Comparison of ENCODE assay signal across 16 cellular contexts in genomic region chr1:203455706-203456105, GRCh38. TPM values are rescaled to one million over a fixed set of nuclear protein-coding genes. Genes with fewer than 3 reads are reported as not detected.
DNase-seq lines count a peak whose midpoint lies in the region; ATAC-seq and TF ChIP-seq lines count a peak whose summit lies in the region.
"Had no signal": no experiment of that assay in that cellular context is flagged by ENCODE, and none has a peak within 500 bp of the region (broad histone marks: within the 10 kb centered on the region; RNA-seq: fewer than 3 reads in every experiment).

No MANE protein-coding gene starts in this region.

- 72% methylated on average over 3 of the region's 3 CpGs for WGBS in suprapubic skin

- TF ChIP-seq POLR2A in suprapubic skin (IDR thresholded peaks at IDR 0.05) = no peak

- H3F3A ChIP-seq in SU-DHL-6 (ENCODE audit: insufficient read depth) = peaks cover 86% of the 10 kb centered on the region

- H3K4me1 ChIP-seq in suprapubic skin = peaks cover 12% of the 10 kb centered on the region

- H3K27ac Mint-ChIP-seq in neural crest cell (ENCODE audit: unreplicated experiment) = peak overlapping the region; percentile 51
- H3K27ac Mint-ChIP-seq: CD4-positive, CD25-positive, alpha-beta regulatory T cell; H9 had no signal

- DNase-seq in M059J (ENCODE audit: low read depth) (peak; percentile 7), neural crest cell (ENCODE audit: low read depth, low spot score) (no peak), suprapubic skin (ENCODE audit: low spot score in 2 of 2) (peak; percentile 51 to 72)
- no peak for DNase-seq in activated CD4-positive, CD25-positive, alpha-beta regulatory T cell treated with anti-CD3 and anti-CD28 coated beads, Interleukin-2, amount 50 U/mL, for 72 hours
- DNase-seq: ACHN; CD4-positive, CD25-positive, alpha-beta regulatory T cell; DMS 273 treated with DMSO at 0.1 percent for 48 hours; GM23248; H9 had no signal

- H3K27me3 ChIP-seq in SU-DHL-6 (ENCODE audit: low read length) (no peaks in the 10 kb centered on the region), suprapubic skin (no peaks in the 10 kb centered on the region)
- H3K27me3 ChIP-seq: BLaER1 treated with 17β-estradiol and CSF1 and Interleukin-3, amounts not matched to agents 10 nM and 100 nM had no signal

- ATAC-seq in HG03108 (IDR thresholded peaks at IDR 0.05; ENCODE audit: unreplicated experiment) (no peak), HG02885 (IDR thresholded peaks at IDR 0.05; ENCODE audit: poor library complexity, unreplicated experiment) (no peak)

- peak overlapping the region; percentile 62 for H3K9ac ChIP-seq in SU-DHL-6 (ENCODE audit: low read length)
- H3K9ac ChIP-seq: BLaER1 treated with 17β-estradiol and CSF1 and Interleukin-3, amounts not matched to agents 10 nM and 100 nM; GM23248 had no signal

- H3K9me2 ChIP-seq in SU-DHL-6 (replicated peaks; ENCODE audit: insufficient read depth, low read length) = no peaks in the 10 kb centered on the region

- H3K27ac ChIP-seq in SU-DHL-6 (ENCODE audit: low read depth, low read length) (peak overlapping the region; percentile 99), suprapubic skin (no peak overlapping the region)
- H3K27ac ChIP-seq: BLaER1 treated with 17β-estradiol and CSF1 and Interleukin-3, amounts not matched to agents 10 nM and 100 nM; GM23248 had no signal

- H2AFZ ChIP-seq in SU-DHL-6 (ENCODE audit: low read depth, low read length, severe bottlenecking) = no peak overlapping the region
- H2AFZ ChIP-seq: GM23248 had no signal

- H3K36me3 ChIP-seq in SU-DHL-6 (ENCODE audit: low read length) (no peaks in the 10 kb centered on the region), suprapubic skin (no peaks in the 10 kb centered on the region)
- H3K36me3 ChIP-seq: BLaER1 treated with 17β-estradiol and CSF1 and Interleukin-3, amounts not matched to agents 10 nM and 100 nM had no signal

- H3K4me3 ChIP-seq in SU-DHL-6 (ENCODE audit: insufficient read depth, low read length, poor library complexity, severe bottlenecking) (no peak overlapping the region), suprapubic skin (no peak overlapping the region)
- H3K4me3 ChIP-seq: BLaER1 treated with 17β-estradiol and CSF1 and Interleukin-3, amounts not matched to agents 10 nM and 100 nM; GM23248 had no signal

- no peak for TF ChIP-seq EP300 in suprapubic skin (IDR thresholded peaks at IDR 0.05)

- H3K9me3 ChIP-seq in SU-DHL-6 (ENCODE audit: insufficient read depth, low read length) = no peaks in the 10 kb centered on the region
- no peaks in the 10 kb centered on the region for H3K9me3 ChIP-seq in suprapubic skin
- H3K9me3 ChIP-seq: BLaER1 treated with 17β-estradiol and CSF1 and Interleukin-3, amounts not matched to agents 10 nM and 100 nM had no signal

- H3K9me3 Mint-ChIP-seq in neural crest cell = peaks cover 3% of the 10 kb centered on the region
- H3K9me3 Mint-ChIP-seq: H9 had no signal

- no peaks in the 10 kb centered on the region for H3K79me2 ChIP-seq in SU-DHL-6 (ENCODE audit: insufficient read depth, low read length)

- H3K4me3 Mint-ChIP-seq in neural crest cell = no peak overlapping the region
- H3K4me3 Mint-ChIP-seq: CD4-positive, CD25-positive, alpha-beta regulatory T cell; H9 had no signal

- H4K20me1 ChIP-seq in SU-DHL-6 (ENCODE audit: low read depth, low read length) = no peaks in the 10 kb centered on the region
- H4K20me1 ChIP-seq: BLaER1 treated with 17β-estradiol and CSF1 and Interleukin-3, amounts not matched to agents 10 nM and 100 nM had no signal

- peak overlapping the region; percentile 70 for H3K4me2 ChIP-seq in SU-DHL-6 (ENCODE audit: low read depth, low read length, poor library complexity, severe bottlenecking)
- H3K4me2 ChIP-seq: BLaER1 treated with 17β-estradiol and CSF1 and Interleukin-3, amounts not matched to agents 10 nM and 100 nM had no signal

- peaks cover 9% of the 10 kb centered on the region for H3K27me3 Mint-ChIP-seq in neural crest cell (ENCODE audit: low read depth)

- peaks cover 22% of the 10 kb centered on the region for H3K4me1 Mint-ChIP-seq in neural crest cell
- H3K4me1 Mint-ChIP-seq: CD4-positive, CD25-positive, alpha-beta regulatory T cell had no signal

- TF ChIP-seq CTCF in SU-DHL-6 (IDR thresholded peaks at IDR 0.05; ENCODE audit: insufficient read depth, low read length, poor library complexity, severe bottlenecking) = no peak
- TF ChIP-seq CTCF in neural crest cell (conservative IDR thresholded peaks at IDR 0.05) = no peak
- TF ChIP-seq CTCF in suprapubic skin (IDR thresholded peaks at IDR 0.05) = no peak

- H3K36me3 Mint-ChIP-seq in neural crest cell (ENCODE audit: low read depth) = no peaks in the 10 kb centered on the region
- H3K36me3 Mint-ChIP-seq: CD4-positive, CD25-positive, alpha-beta regulatory T cell had no signal

RNA-seq across cellular contexts. Expression of gene PRELP, which starts 19.9 kb away (rescaled TPM):
- total RNA-seq in M059J (2014; rRNA removed; shearing (Covaris generic)) = not detected in 2 replicates
- total RNA-seq in neural crest cell (2.9 and 3.4 TPM in 2 replicates), suprapubic skin (10 to 100 TPM in 3 of 4 donors, 1 to 10 TPM in 1; 6.4 to 34.7 (median 18.0) TPM)
- total RNA-seq: A172; CD4-positive, CD25-positive, alpha-beta regulatory T cell; Daoy had no signal

RNA-seq across cellular contexts. Expression of gene OPTC, which starts 38.2 kb away (rescaled TPM):
- total RNA-seq in M059J (2014; rRNA removed; shearing (Covaris generic)) = not detected in 2 replicates
- total RNA-seq in neural crest cell (not detected in 2 replicates), suprapubic skin (not detected)
- total RNA-seq: A172; CD4-positive, CD25-positive, alpha-beta regulatory T cell; Daoy; GM23248; HT1080 had no signal

Comparison
In these comparisons a context has a peak if more than half of its experiments do, and no peak if none do; other contexts are left out.
1. DNase-seq: peak in M059J (single experiment) and suprapubic skin (2 of 2); none in neural crest cell (single experiment) and activated CD4-positive, CD25-positive, alpha-beta regulatory T cell treated with anti-CD3 and anti-CD28 coated beads, Interleukin-2, amount 50 U/mL, for 72 hours (single experiment).